Comparison of ENCODE assay signal across 18 cellular contexts in the genomic region with DNA sequence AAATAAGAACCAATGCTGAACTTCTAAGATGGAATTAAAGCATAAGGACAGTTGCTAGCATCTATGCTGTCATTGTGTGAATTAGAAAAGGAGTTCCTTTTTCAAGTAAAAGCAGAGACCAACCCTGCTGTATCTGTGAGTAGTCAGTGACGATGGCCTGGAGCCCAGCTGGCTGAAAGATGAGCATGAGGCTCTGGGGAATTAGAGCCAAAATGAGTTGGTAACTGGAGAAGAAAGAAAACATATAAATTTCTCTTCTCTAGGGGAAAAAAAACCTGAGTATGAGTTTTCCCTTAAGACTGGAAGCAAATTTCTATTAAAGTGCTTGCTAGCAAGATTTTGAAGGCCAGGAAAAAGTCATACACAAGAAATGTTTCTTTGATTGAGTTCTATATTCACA. TPM values are rescaled to one million over a fixed set of nuclear protein-coding genes. Genes with fewer than 3 reads are reported as not detected.
DNase-seq lines count a peak whose midpoint lies in the region; ATAC-seq and TF ChIP-seq lines count a peak whose summit lies in the region.
"Had no signal": no experiment of that assay in that cellular context is flagged by ENCODE, and none has a peak within 500 bp of the region (broad histone marks: within the 10 kb centered on the region; RNA-seq: fewer than 3 reads in every experiment).

No MANE protein-coding gene starts in this region.

- no peak for TF ChIP-seq CTCF in type B pancreatic cell (conservative IDR thresholded peaks at IDR 0.05)

- no peaks in the 10 kb centered on the region for H3K9me3 ChIP-seq in right cardiac atrium (ENCODE audit: control insufficient read depth, low read length)
- H3K9me3 ChIP-seq in T-helper 17 cell (ENCODE audit: control insufficient read depth, low read length, poor library complexity, severe bottlenecking): no peaks in the 10 kb centered on the region

- peak; percentile 32 for DNase-seq in COLO829 (ENCODE audit: low spot score)
- peak; percentile 51 for DNase-seq in NCI-H69 (lab: John Stamatoyannopoulos, UW)
- peak; percentile 40 for DNase-seq in epidermal melanocyte (ENCODE audit: insufficient read length, low spot score)
- DNase-seq in occipital lobe (lab: John Stamatoyannopoulos, UW): peak; percentile 4
- no peak for DNase-seq in activated CD4-positive, alpha-beta T cell treated with anti-CD3 and anti-CD28 coated beads, Interleukin-2, amount 50 U/mL, for 48 hours
- DNase-seq in right cardiac atrium: no peak
- DNase-seq in type B pancreatic cell (ENCODE audit: extremely low spot score, unreplicated experiment): no peak
- no peak for DNase-seq in T-helper 17 cell
- DNase-seq: GDM1; Kasumi-1; stimulated activated naive CD4-positive, alpha-beta T cell treated with Interleukin-2 at 50 U/mL for 16 hours had no signal

- no peak overlapping the region for H3K27ac Mint-ChIP-seq in type B pancreatic cell
- no peak overlapping the region for H3K27ac Mint-ChIP-seq in T-helper 17 cell
- H3K27ac Mint-ChIP-seq: activated naive CD4-positive, alpha-beta T cell treated with anti-CD3 and anti-CD28 coated beads, Interleukin-2, amount 50 U/mL, for 72 hours had no signal

- H3K36me3 Mint-ChIP-seq in type B pancreatic cell: no peaks in the 10 kb centered on the region
- no peaks in the 10 kb centered on the region for H3K36me3 Mint-ChIP-seq in T-helper 17 cell (ENCODE audit: low read depth)
- H3K36me3 Mint-ChIP-seq: activated naive CD4-positive, alpha-beta T cell treated with anti-CD3 and anti-CD28 coated beads, Interleukin-2, amount 50 U/mL, for 72 hours had no signal

- no peak for ATAC-seq in right cardiac atrium
- ATAC-seq in T-helper 17 cell: no peak
- ATAC-seq: activated naive CD4-positive, alpha-beta T cell treated with anti-CD3 and anti-CD28 coated beads, Interleukin-2, amount 50 U/mL, for 72 hours had no signal

- no peaks in the 10 kb centered on the region for H3K4me1 Mint-ChIP-seq in type B pancreatic cell (ENCODE audit: unreplicated experiment)
- H3K4me1 Mint-ChIP-seq in T-helper 17 cell: no peaks in the 10 kb centered on the region

- H3K4me3 Mint-ChIP-seq in type B pancreatic cell (no peak overlapping the region), T-helper 17 cell (no peak overlapping the region)

- WGBS in right cardiac atrium: 25% methylated on average over 1 of the region's 1 CpG

- H3K4me1 ChIP-seq in right cardiac atrium (ENCODE audit: control insufficient read depth, insufficient read depth, low read length): no peaks in the 10 kb centered on the region

- H3K9me3 Mint-ChIP-seq in type B pancreatic cell: no peaks in the 10 kb centered on the region
- H3K9me3 Mint-ChIP-seq: activated naive CD4-positive, alpha-beta T cell treated with anti-CD3 and anti-CD28 coated beads, Interleukin-2, amount 50 U/mL, for 72 hours had no signal

- H3K4me3 ChIP-seq in right cardiac atrium (ENCODE audit: low read length): no peak overlapping the region

- H3K27ac ChIP-seq in right cardiac atrium (ENCODE audit: low read length): no peak overlapping the region
- H3K27ac ChIP-seq: C4-2B had no signal

- intact Hi-C loops in right cardiac atrium (cut with DNase I): no loop called here

- H3K27me3 Mint-ChIP-seq in type B pancreatic cell: peaks cover 11% of the 10 kb centered on the region
- H3K27me3 Mint-ChIP-seq in T-helper 17 cell: peaks cover 37% of the 10 kb centered on the region

- H3K27me3 ChIP-seq in right cardiac atrium (ENCODE audit: control insufficient read depth, insufficient read depth): no peaks in the 10 kb centered on the region

RNA-seq across cellular contexts. Expression of gene SPZ1, which starts 1.6 kb away (rescaled TPM):
- total RNA-seq in occipital lobe (not detected), right cardiac atrium (not detected), type B pancreatic cell (ENCODE audit: low replicate concordance) (not detected in 2 replicates), T-helper 17 cell (not detected)
- not detected for polyA plus RNA-seq in right cardiac atrium
- total RNA-seq: activated CD8-positive, alpha-beta memory T cell treated with anti-CD3 and anti-CD28 coated beads for 36 hours; activated naive CD4-positive, alpha-beta T cell treated with anti-CD3 and anti-CD28 coated beads, Interleukin-2, amount 50 U/mL, for 72 hours; dermis microvascular lymphatic vessel endothelial cell; lower leg skin; omental fat pad; RPMI7951 had no signal

Comparison
In these comparisons a context has a peak if more than half of its experiments do, and no peak if none do; other contexts are left out.
1. DNase-seq: peak in COLO829 (single experiment), NCI-H69 (single experiment), epidermal melanocyte (single experiment) and occipital lobe (single experiment); none in activated CD4-positive, alpha-beta T cell treated with anti-CD3 and anti-CD28 coated beads, Interleukin-2, amount 50 U/mL, for 48 hours (0 of 2), right cardiac atrium (0 of 3), type B pancreatic cell (single experiment) and T-helper 17 cell (0 of 3).